20 cellular contexts compared by ENCODE assay signal in genomic region chr16:65751622-65752598, GRCh38.
A peak's percentile ranks its signal among the peaks of the same experiment; 100 is the strongest.
DNase-seq lines count a peak whose midpoint lies in the region; ATAC-seq and TF ChIP-seq lines count a peak whose summit lies in the region.
"Had no signal": no experiment of that assay in that cellular context is flagged by ENCODE, and none has a peak within 500 bp of the region (broad histone marks: within the 10 kb centered on the region; RNA-seq: fewer than 3 reads in every experiment).

No MANE protein-coding gene starts in this region.

- no peaks in the 10 kb centered on the region for H3K4me1 Mint-ChIP-seq in activated naive CD8-positive, alpha-beta T cell treated with anti-CD3 and anti-CD28 coated beads, Interleukin-2, amount 50 U/mL, for 24 hours
- H3K4me1 Mint-ChIP-seq: IgD-negative memory B cell had no signal

- H3K27me3 Mint-ChIP-seq in activated naive CD8-positive, alpha-beta T cell treated with anti-CD3 and anti-CD28 coated beads, Interleukin-2, amount 50 U/mL, for 24 hours: peaks cover 1% of the 10 kb centered on the region
- H3K27me3 Mint-ChIP-seq: IgD-negative memory B cell had no signal

- H3K9me3 ChIP-seq in liver (ENCODE audit: control insufficient read depth in 4 of 4, low read length in 3 of 4) (no peaks in the 10 kb centered on the region), right lobe of liver (no peaks in the 10 kb centered on the region), SJCRH30 (replicated peaks) (no peaks in the 10 kb centered on the region)
- H3K9me3 ChIP-seq: MG63, SJSA1 had no signal

- ATAC-seq in right lobe of liver (no peak), HG02798 (IDR thresholded peaks at IDR 0.05; ENCODE audit: poor library complexity, unreplicated experiment) (no peak), GM19463 (IDR thresholded peaks at IDR 0.05; ENCODE audit: unreplicated experiment) (no peak)
- no peak for ATAC-seq in activated naive CD8-positive, alpha-beta T cell treated with anti-CD3 and anti-CD28 coated beads, Interleukin-2, amount 50 U/mL, for 24 hours
- ATAC-seq: Panc1 had no signal

- no peaks in the 10 kb centered on the region for H3K36me3 ChIP-seq in liver (ENCODE audit: control insufficient read depth in 4 of 4, insufficient read depth in 3 of 4, low read depth in 1 of 4, low read length in 3 of 4)
- no peaks in the 10 kb centered on the region for H3K36me3 ChIP-seq in right lobe of liver
- H3K36me3 ChIP-seq in SJCRH30: no peaks in the 10 kb centered on the region
- H3K36me3 ChIP-seq: MG63, SJSA1 had no signal

- H3K27ac ChIP-seq in liver (ENCODE audit: low read depth in 1 of 2, low read length in 2 of 2) (no peak overlapping the region), right lobe of liver (no peak overlapping the region), SJCRH30 (peak overlapping the region; percentile 84), caudate nucleus (ENCODE audit: low read depth, low read length) (no peak overlapping the region)
- H3K27ac ChIP-seq: HL-60, SJSA1 had no signal

- H3K4me3 Mint-ChIP-seq in activated naive CD8-positive, alpha-beta T cell treated with anti-CD3 and anti-CD28 coated beads, Interleukin-2, amount 50 U/mL, for 24 hours: no peak overlapping the region
- H3K4me3 Mint-ChIP-seq: IgD-negative memory B cell had no signal

- H3K4me1 ChIP-seq in liver (ENCODE audit: control insufficient read depth in 4 of 4, insufficient read depth in 4 of 4, low read length in 3 of 4): no peaks in the 10 kb centered on the region
- no peaks in the 10 kb centered on the region for H3K4me1 ChIP-seq in right lobe of liver
- H3K4me1 ChIP-seq in SJCRH30: peaks cover 49% of the 10 kb centered on the region
- H3K4me1 ChIP-seq: SJSA1 had no signal

- no peaks in the 10 kb centered on the region for H3K36me3 Mint-ChIP-seq in activated naive CD8-positive, alpha-beta T cell treated with anti-CD3 and anti-CD28 coated beads, Interleukin-2, amount 50 U/mL, for 24 hours (ENCODE audit: low read depth)
- H3K36me3 Mint-ChIP-seq: IgD-negative memory B cell had no signal

- no peak overlapping the region for H3K27ac Mint-ChIP-seq in activated naive CD8-positive, alpha-beta T cell treated with anti-CD3 and anti-CD28 coated beads, Interleukin-2, amount 50 U/mL, for 24 hours
- H3K27ac Mint-ChIP-seq: IgD-negative memory B cell had no signal

- TF ChIP-seq CTCF in liver (IDR thresholded peaks at IDR 0.05; ENCODE audit: low read depth, low read length, missing input control) (no peak), right lobe of liver (IDR thresholded peaks at IDR 0.05) (no peak), fibroblast of villous mesenchyme (IDR thresholded peaks at IDR 0.05; ENCODE audit: insufficient read depth, low read depth, low read length) (no peak)

- H3K27me3 ChIP-seq in liver (ENCODE audit: control insufficient read depth in 4 of 4, insufficient read depth in 4 of 4, low read length in 3 of 4): no peaks in the 10 kb centered on the region
- H3K27me3 ChIP-seq in right lobe of liver: no peaks in the 10 kb centered on the region
- no peaks in the 10 kb centered on the region for H3K27me3 ChIP-seq in SJCRH30
- H3K27me3 ChIP-seq: MG63, SJSA1 had no signal

- 65% methylated on average over 8 of the region's 8 CpGs for WGBS in liver
- WGBS in right lobe of liver (ENCODE audit: insufficient coverage, low coverage, low lambda C conversion rate, missing lambda C conversion rate): 49% methylated on average over 8 of the region's 8 CpGs

- intact Hi-C loops in right lobe of liver (cut with DNase I): no loop called here

- no peaks in the 10 kb centered on the region for H3K9me3 Mint-ChIP-seq in activated naive CD8-positive, alpha-beta T cell treated with anti-CD3 and anti-CD28 coated beads, Interleukin-2, amount 50 U/mL, for 24 hours

- H3K4me3 ChIP-seq in liver (ENCODE audit: low read depth in 1 of 3, low read length in 3 of 3) (no peak overlapping the region), right lobe of liver (no peak overlapping the region), SJCRH30 (no peak overlapping the region), fibroblast of villous mesenchyme (ENCODE audit: low read depth, low read length) (no peak overlapping the region)
- H3K4me3 ChIP-seq: MG63, SJSA1 had no signal

- no peak for TF ChIP-seq POLR2A in right lobe of liver (IDR thresholded peaks at IDR 0.05)

- no peak for TF ChIP-seq RAD21 in liver (IDR thresholded peaks at IDR 0.05)

- DNase-seq in right lobe of liver: no peak
- DNase-seq in SJCRH30: peak; percentile 78 to 93
- peak; percentile 45 for DNase-seq in fibroblast of villous mesenchyme (ENCODE audit: low read depth)
- no peak for DNase-seq in activated naive CD8-positive, alpha-beta T cell treated with anti-CD3 and anti-CD28 coated beads, Interleukin-2, amount 50 U/mL, for 24 hours
- DNase-seq in caudate nucleus (lab: John Stamatoyannopoulos, UW): no peak
- DNase-seq: C1 segment of cervical spinal cord, DMS79, Kasumi-1, MG63, NCI-H1092, NCI-H1436 treated with DMSO at 0.1 percent for 48 hours, NCI-H2081, NCI-H774 had no signal

- no peak overlapping the region for H3K9ac ChIP-seq in liver (ENCODE audit: low read depth in 1 of 2, low read length in 2 of 2)

TF ChIP-seq in liver, 16 proteins besides CTCF, POLR2A, EP300 and RAD21:
- TF ChIP-seq RXRA (IDR thresholded peaks at IDR 0.05) (no peak), HNF4A (conservative IDR thresholded peaks at IDR 0.05) (no peak), ZBTB33 (IDR thresholded peaks at IDR 0.05) (no peak), NR2F2 (IDR thresholded peaks at IDR 0.05) (peak; percentile 63), HNF4G (IDR thresholded peaks at IDR 0.05) (no peak)

Comparison
In these comparisons a context has a peak if more than half of its experiments do, and no peak if none do; other contexts are left out.
1. DNase-seq: peak in SJCRH30 (2 of 2) and fibroblast of villous mesenchyme (single experiment); none in right lobe of liver (0 of 3), activated naive CD8-positive, alpha-beta T cell treated with anti-CD3 and anti-CD28 coated beads, Interleukin-2, amount 50 U/mL, for 24 hours (single experiment) and caudate nucleus (0 of 61).